Comparison of ENCODE assay signal across 10 cellular contexts in the genomic region with DNA sequence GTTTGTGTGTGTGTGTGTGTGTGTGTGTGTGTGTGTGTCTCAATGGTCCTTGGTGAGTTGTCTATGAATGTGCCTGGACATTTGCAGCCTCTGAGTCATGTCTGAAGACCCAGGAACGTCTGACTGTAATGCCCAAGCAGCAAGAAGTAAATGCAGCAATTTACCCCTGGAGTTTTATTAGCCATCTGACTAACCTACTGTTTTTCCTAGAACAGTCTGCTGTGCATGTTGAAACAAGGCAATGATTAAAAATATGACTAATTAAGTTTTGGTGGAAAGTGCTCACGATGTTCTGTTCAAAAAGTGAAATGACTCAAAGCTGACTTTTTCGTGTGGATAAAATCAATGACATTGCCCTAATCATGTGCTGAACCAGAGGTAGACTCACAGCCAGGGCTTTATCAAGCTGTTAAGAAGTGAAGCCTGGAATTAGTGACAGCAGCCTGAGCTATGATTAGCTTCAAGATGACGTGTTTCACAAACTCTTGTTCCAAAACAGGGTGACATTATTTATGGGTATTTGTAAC.
DNase-seq lines count a peak whose midpoint lies in the region; ATAC-seq and TF ChIP-seq lines count a peak whose summit lies in the region.
"Had no signal": no experiment of that assay in that cellular context is flagged by ENCODE, and none has a peak within 500 bp of the region (broad histone marks: within the 10 kb centered on the region; RNA-seq: fewer than 3 reads in every experiment).

No MANE protein-coding gene starts in this region.

- no peak overlapping the region for H4K91ac ChIP-seq in mesenchymal stem cell (ENCODE audit: low read length)

- H3K4me3 ChIP-seq in MG63 (no peak overlapping the region), mesenchymal stem cell (ENCODE audit: insufficient read depth in 1 of 2, low read depth in 1 of 2, low read length in 2 of 2) (no peak overlapping the region), BE2C (ENCODE audit: low read depth, low read length) (no peak overlapping the region)

- no peak overlapping the region for H2AK5ac ChIP-seq in mesenchymal stem cell (ENCODE audit: low read length, severe bottlenecking)

- peak overlapping the region; percentile 56 for H3K9ac ChIP-seq in mesenchymal stem cell (ENCODE audit: low read length)

- H3K23ac ChIP-seq in mesenchymal stem cell (ENCODE audit: low read length in 2 of 2), result no peak overlapping the region

- H3K4me2 ChIP-seq in mesenchymal stem cell (ENCODE audit: low read length, poor library complexity, severe bottlenecking), result peak overlapping the region; percentile 3

- DNase-seq in COLO829 (ENCODE audit: low spot score) (peak; percentile 16), MG63 (peak; percentile 83), dermis microvascular lymphatic vessel endothelial cell (ENCODE audit: low read depth in 2 of 2) (peak; percentile 10 to 69), mesenchymal stem cell (peak; percentile 90), WTC11 (ENCODE audit: low spot score) (no peak), BE2C (no peak)
- DNase-seq: NCI-H1436, nephron progenitor cell had no signal

- POLR2A ChIA-PET in WTC11 (lab: Charles Lee), result no interaction called here

- H2BK120ac ChIP-seq in mesenchymal stem cell (ENCODE audit: low read depth, low read length), result no peak overlapping the region

- H3K36me3 ChIP-seq in MG63 (no peaks in the 10 kb centered on the region), mesenchymal stem cell (ENCODE audit: control insufficient read depth in 1 of 2, insufficient read depth in 2 of 2, low read depth in 1 of 2, low read length in 2 of 2) (no peaks in the 10 kb centered on the region), BE2C (no peaks in the 10 kb centered on the region)

- no peak overlapping the region for H3K14ac ChIP-seq in mesenchymal stem cell (ENCODE audit: low read length in 2 of 2)

- no peak overlapping the region for H3K18ac ChIP-seq in mesenchymal stem cell (ENCODE audit: low read depth in 1 of 2, low read length in 2 of 2)

- no peak overlapping the region for H3K4ac ChIP-seq in mesenchymal stem cell (ENCODE audit: low read depth in 1 of 2, low read length in 2 of 2)

- H3K27me3 ChIP-seq in MG63 (no peaks in the 10 kb centered on the region), mesenchymal stem cell (ENCODE audit: control insufficient read depth in 1 of 2, insufficient read depth in 1 of 2, low read length in 2 of 2) (no peaks in the 10 kb centered on the region), BE2C (no peaks in the 10 kb centered on the region)

- H2BK12ac ChIP-seq in mesenchymal stem cell (ENCODE audit: low read length in 2 of 2), result no peak overlapping the region

- H3K4me1 Mint-ChIP-seq in WTC11, result no peaks in the 10 kb centered on the region
- H3K4me1 Mint-ChIP-seq: nephron progenitor cell had no signal

- CTCF ChIA-PET in WTC11 (lab: Charles Lee), result no interaction called here

- 11% methylated on average over 3 of the region's 4 CpGs for WGBS in mesenchymal stem cell

- H3K4me3 Mint-ChIP-seq in WTC11, result no peak overlapping the region
- H3K4me3 Mint-ChIP-seq: nephron progenitor cell had no signal

- ATAC-seq in GM21825 (IDR thresholded peaks at IDR 0.05; ENCODE audit: unreplicated experiment) (no peak), HG02840 (IDR thresholded peaks at IDR 0.05; ENCODE audit: low FRiP score, unreplicated experiment) (no peak), WTC11 (no peak)

- no peak overlapping the region for H4K8ac ChIP-seq in mesenchymal stem cell (ENCODE audit: low read length)

- no peak overlapping the region for H3K27ac Mint-ChIP-seq in WTC11
- H3K27ac Mint-ChIP-seq: nephron progenitor cell had no signal

- no peak overlapping the region for H2BK5ac ChIP-seq in mesenchymal stem cell (ENCODE audit: low read depth, low read length, poor library complexity, severe bottlenecking)

- no peak overlapping the region for H2BK15ac ChIP-seq in mesenchymal stem cell (ENCODE audit: low read depth, poor library complexity, severe bottlenecking)

- no peaks in the 10 kb centered on the region for H3K36me3 Mint-ChIP-seq in WTC11

- no peaks in the 10 kb centered on the region for H3K27me3 Mint-ChIP-seq in WTC11 (ENCODE audit: low read depth)

- TF ChIP-seq CTCF in WTC11 (IDR thresholded peaks at IDR 0.05) (no peak), BE2C (IDR thresholded peaks at IDR 0.05; ENCODE audit: low read depth, low read length) (no peak)

- H3K9me3 Mint-ChIP-seq in WTC11, result no peaks in the 10 kb centered on the region; the same call in 1 of the 2 replicates
- H3K9me3 Mint-ChIP-seq: nephron progenitor cell had no signal

- H2AFZ ChIP-seq in mesenchymal stem cell (ENCODE audit: low read depth, low read length), result no peak overlapping the region

- H3K4me1 ChIP-seq in mesenchymal stem cell (ENCODE audit: control insufficient read depth, insufficient read depth, low read depth, low read length) (no peaks in the 10 kb centered on the region), BE2C (no peaks in the 10 kb centered on the region)

- no peaks in the 10 kb centered on the region for H3K79me1 ChIP-seq in mesenchymal stem cell (replicated peaks; ENCODE audit: low read length, poor library complexity, severe bottlenecking)

- no peaks in the 10 kb centered on the region; the same call in 1 of the 2 replicates for H3K9me3 ChIP-seq in MG63
- H3K9me3 ChIP-seq in mesenchymal stem cell (ENCODE audit: control insufficient read depth, low read length), result peaks cover 3% of the 10 kb centered on the region
- H3K9me3 ChIP-seq in BE2C, result no peaks in the 10 kb centered on the region

- H3K27ac ChIP-seq in mesenchymal stem cell (ENCODE audit: low read length, poor library complexity, severe bottlenecking), result peak overlapping the region; percentile 89

TF ChIP-seq in WTC11, 78 proteins besides CTCF, POLR2A, EP300 and RAD21:
- TF ChIP-seq ZNF423 (CRISPR knock-in tag; IDR thresholded peaks at IDR 0.05), result no peak
- TF ChIP-seq NFYB (CRISPR knock-in tag; conservative IDR thresholded peaks at IDR 0.05; ENCODE audit: low read depth), result no peak
- TF ChIP-seq ZNF671 (CRISPR knock-in tag; IDR thresholded peaks at IDR 0.05), result no peak
- TF ChIP-seq E2F5 (CRISPR knock-in tag; IDR thresholded peaks at IDR 0.05), result no peak

Comparison
In these comparisons a context has a peak if more than half of its experiments do, and no peak if none do; other contexts are left out.
1. DNase-seq: peak in COLO829 (single experiment), MG63 (single experiment), dermis microvascular lymphatic vessel endothelial cell (2 of 2) and mesenchymal stem cell (single experiment); none in WTC11 (single experiment) and BE2C (single experiment).